ENCODE assay signal across 9 cellular contexts in genomic region chr15:68271854-68272471, GRCh38. TPM values are rescaled to one million over a fixed set of nuclear protein-coding genes. Genes with fewer than 3 reads are reported as not detected.
DNase-seq lines count a peak whose midpoint lies in the region; ATAC-seq and TF ChIP-seq lines count a peak whose summit lies in the region.
"Had no signal": no experiment of that assay in that cellular context is flagged by ENCODE, and none has a peak within 500 bp of the region (broad histone marks: within the 10 kb centered on the region; RNA-seq: fewer than 3 reads in every experiment).

No MANE protein-coding gene starts in this region.

- POLR2A ChIA-PET in HEK293 (lab: Yijun Ruan, JAX), result interaction anchor here (0.9 to 1.0 kb wide), 2 partner anchors 17 to 23 kb away, joined by 3 to 4 read pairs; no protein-coding TSS in a partner anchor
- POLR2A ChIA-PET in activated CD4-positive, alpha-beta memory T cell treated with anti-CD3 and anti-CD28 coated beads for 36 hours (lab: Charles Lee), result no interaction called here

- H3K9me3 ChIP-seq in HEK293 (ENCODE audit: control insufficient read depth, insufficient read depth, low read depth, low read length), result no peaks in the 10 kb centered on the region
- H3K9me3 ChIP-seq in hepatocyte (ENCODE audit: low read depth), result no peaks in the 10 kb centered on the region

- ATAC-seq in GM19397 (IDR thresholded peaks at IDR 0.05; ENCODE audit: unreplicated experiment) (no peak), GM19455 (IDR thresholded peaks at IDR 0.05; ENCODE audit: unreplicated experiment) (no peak)

- H3K4me1 ChIP-seq in HEK293 (ENCODE audit: control insufficient read depth, insufficient read depth, low read length) (peaks cover 11% of the 10 kb centered on the region), hepatocyte (ENCODE audit: insufficient read depth) (peaks cover 20% of the 10 kb centered on the region)

- intact Hi-C loops in activated CD4-positive, alpha-beta memory T cell treated with anti-CD3 and anti-CD28 coated beads for 36 hours (cut with micrococcal nuclease), result no loop called here

- peaks cover 1% of the 10 kb centered on the region for H3K27me3 Mint-ChIP-seq in activated CD4-positive, alpha-beta memory T cell treated with anti-CD3 and anti-CD28 coated beads for 36 hours

- CTCF ChIA-PET in HEK293 (lab: Yijun Ruan, JAX), result interaction anchor here (0.9 to 2.7 kb wide), 2 partner anchors 19 to 34 kb away, joined by 3 to 21 read pairs; no protein-coding TSS in a partner anchor
- CTCF ChIA-PET in activated CD4-positive, alpha-beta memory T cell treated with anti-CD3 and anti-CD28 coated beads for 36 hours (lab: Charles Lee), result interaction anchor here (1.4 kb wide), 1 partner anchor 35 kb away, joined by 3 read pairs; no protein-coding TSS in a partner anchor

- H3K36me3 ChIP-seq in HEK293 (ENCODE audit: control insufficient read depth in 2 of 2, insufficient read depth in 1 of 2, low read length in 2 of 2), result no peaks in the 10 kb centered on the region
- no peaks in the 10 kb centered on the region for H3K36me3 ChIP-seq in hepatocyte (replicated peaks; ENCODE audit: insufficient read depth, low read depth)

- H3K36me3 Mint-ChIP-seq in activated CD4-positive, alpha-beta memory T cell treated with anti-CD3 and anti-CD28 coated beads for 36 hours, result no peaks in the 10 kb centered on the region

- no peak overlapping the region for H3K4me3 Mint-ChIP-seq in activated CD4-positive, alpha-beta memory T cell treated with anti-CD3 and anti-CD28 coated beads for 36 hours

- no peaks in the 10 kb centered on the region for H3K9me3 Mint-ChIP-seq in activated CD4-positive, alpha-beta memory T cell treated with anti-CD3 and anti-CD28 coated beads for 36 hours

- WGBS in hepatocyte (ENCODE audit: low lambda C conversion rate, missing lambda C conversion rate), result 38% methylated on average over 11 of the region's 11 CpGs

- no peaks in the 10 kb centered on the region for H3K9me2 ChIP-seq in hepatocyte (replicated peaks; ENCODE audit: insufficient read depth)

- DNase-seq in amniotic epithelial cell (ENCODE audit: low read depth) (peak; percentile 81), hepatocyte (ENCODE audit: low spot score) (peak; percentile 65), skeletal muscle cell (ENCODE audit: low read depth) (peak; percentile 71)
- DNase-seq in activated CD4-positive, alpha-beta memory T cell treated with anti-CD3 and anti-CD28 coated beads for 36 hours, result no peak
- DNase-seq in stimulated activated CD4-positive, alpha-beta T cell treated with anti-CD3 and anti-CD28 coated beads, Interleukin-1b, Interleukin-23, amount 100 ng/mL, for 48 hours, result no peak
- DNase-seq: erythroblast had no signal

- H3K27me3 ChIP-seq in hepatocyte, result no peaks in the 10 kb centered on the region

- TF ChIP-seq CTCF in HEK293 (tag by site-specific recombination; IDR thresholded peaks at IDR 0.05) (no peak), hepatocyte (IDR thresholded peaks at IDR 0.05; ENCODE audit: poor library complexity) (no peak)

- H3K4me2 ChIP-seq in hepatocyte, result no peak overlapping the region

- peaks cover 3% of the 10 kb centered on the region for H3K79me2 ChIP-seq in hepatocyte

- H4K20me1 ChIP-seq in hepatocyte (ENCODE audit: insufficient read depth, poor library complexity, severe bottlenecking), result no peaks in the 10 kb centered on the region

- H2AFZ ChIP-seq in hepatocyte, result no peak overlapping the region

- H3K4me3 ChIP-seq in HEK293 (ENCODE audit: low read depth, low read length), result peak overlapping the region; percentile 6; the same call in 1 of the 2 replicates
- H3K4me3 ChIP-seq in hepatocyte, result no peak overlapping the region
- H3K4me3 ChIP-seq in skeletal muscle cell (ENCODE audit: low read depth, low read length), result no peak overlapping the region

- H3K27ac ChIP-seq in HEK293 (ENCODE audit: extremely low read depth, low read depth, low read length) (peak overlapping the region; percentile 58), hepatocyte (peak overlapping the region; percentile 73)

- no peak overlapping the region for H3K27ac Mint-ChIP-seq in activated CD4-positive, alpha-beta memory T cell treated with anti-CD3 and anti-CD28 coated beads for 36 hours

- H3K4me1 Mint-ChIP-seq in activated CD4-positive, alpha-beta memory T cell treated with anti-CD3 and anti-CD28 coated beads for 36 hours (ENCODE audit: low read depth), result peaks cover 12% of the 10 kb centered on the region

TF ChIP-seq in HEK293, 187 proteins besides CTCF, POLR2A, EP300 and RAD21 (continues in another document):
- TF ChIP-seq ZNF596 (tag by site-specific recombination; IDR thresholded peaks at IDR 0.05), result no peak
- TF ChIP-seq, protein P1, sequence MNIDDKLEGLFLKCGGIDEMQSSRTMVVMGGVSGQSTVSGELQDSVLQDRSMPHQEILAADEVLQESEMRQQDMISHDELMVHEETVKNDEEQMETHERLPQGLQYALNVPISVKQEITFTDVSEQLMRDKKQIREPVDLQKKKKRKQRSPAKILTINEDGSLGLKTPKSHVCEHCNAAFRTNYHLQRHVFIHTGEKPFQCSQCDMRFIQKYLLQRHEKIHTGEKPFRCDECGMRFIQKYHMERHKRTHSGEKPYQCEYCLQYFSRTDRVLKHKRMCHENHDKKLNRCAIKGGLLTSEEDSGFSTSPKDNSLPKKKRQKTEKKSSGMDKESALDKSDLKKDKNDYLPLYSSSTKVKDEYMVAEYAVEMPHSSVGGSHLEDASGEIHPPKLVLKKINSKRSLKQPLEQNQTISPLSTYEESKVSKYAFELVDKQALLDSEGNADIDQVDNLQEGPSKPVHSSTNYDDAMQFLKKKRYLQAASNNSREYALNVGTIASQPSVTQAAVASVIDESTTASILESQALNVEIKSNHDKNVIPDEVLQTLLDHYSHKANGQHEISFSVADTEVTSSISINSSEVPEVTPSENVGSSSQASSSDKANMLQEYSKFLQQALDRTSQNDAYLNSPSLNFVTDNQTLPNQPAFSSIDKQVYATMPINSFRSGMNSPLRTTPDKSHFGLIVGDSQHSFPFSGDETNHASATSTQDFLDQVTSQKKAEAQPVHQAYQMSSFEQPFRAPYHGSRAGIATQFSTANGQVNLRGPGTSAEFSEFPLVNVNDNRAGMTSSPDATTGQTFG (tag by site-specific recombination; IDR thresholded peaks at IDR 0.05; ENCODE audit: borderline replicate concordance), result no peak
- no peak for TF ChIP-seq ZNF768 (tag by site-specific recombination; IDR thresholded peaks at IDR 0.05)
- no peak for TF ChIP-seq ZSCAN16 (tag by site-specific recombination; IDR thresholded peaks at IDR 0.05)
- TF ChIP-seq ZNF133 (tag by site-specific recombination; IDR thresholded peaks at IDR 0.05), result no peak
- TF ChIP-seq ZNF394 (tag by site-specific recombination; IDR thresholded peaks at IDR 0.05; ENCODE audit: borderline replicate concordance), result peak; percentile 52; the same call in 1 of the 2 replicates
- peak; percentile 99 for TF ChIP-seq EGR2 (tag by site-specific recombination; IDR thresholded peaks at IDR 0.05; ENCODE audit: low read depth)
- TF ChIP-seq KLF1 (tag by site-specific recombination; IDR thresholded peaks at IDR 0.05), result peak; percentile 40; the same call in 1 of the 2 replicates
- TF ChIP-seq ZNF155 (tag by site-specific recombination; IDR thresholded peaks at IDR 0.05), result no peak
- TF ChIP-seq ZNF280D (tag by site-specific recombination; IDR thresholded peaks at IDR 0.05), result no peak
- TF ChIP-seq ZNF473 (tag by site-specific recombination; IDR thresholded peaks at IDR 0.05), result no peak
- TF ChIP-seq ZSCAN23 (tag by site-specific recombination; IDR thresholded peaks at IDR 0.05), result no peak

RNA-seq across cellular contexts. Expression of gene FEM1B, which starts 5.6 kb away (rescaled TPM):
- 54.8 and 62.8 TPM in 2 replicates for total RNA-seq in hepatocyte
- 11.9 and 12.1 TPM in 2 replicates for polyA plus RNA-seq in hepatocyte
- 10 to 100 TPM; 32.6 to 34.2 TPM for total RNA-seq in activated CD4-positive, alpha-beta memory T cell treated with anti-CD3 and anti-CD28 coated beads for 36 hours

RNA-seq across cellular contexts. Expression of gene CLN6, which starts 42.4 kb away (rescaled TPM):
- 18.7 and 19.5 TPM in 2 replicates for total RNA-seq in hepatocyte
- polyA plus RNA-seq in hepatocyte, result 10.7 and 11.0 TPM in 2 replicates
- 10 to 100 TPM; 32.9 to 34.2 TPM for total RNA-seq in activated CD4-positive, alpha-beta memory T cell treated with anti-CD3 and anti-CD28 coated beads for 36 hours

Comparison
In these comparisons a context has a peak if more than half of its experiments do, and no peak if none do; other contexts are left out.
1. DNase-seq: peak in amniotic epithelial cell (single experiment), hepatocyte (single experiment) and skeletal muscle cell (single experiment); none in activated CD4-positive, alpha-beta memory T cell treated with anti-CD3 and anti-CD28 coated beads for 36 hours (single experiment) and stimulated activated CD4-positive, alpha-beta T cell treated with anti-CD3 and anti-CD28 coated beads, Interleukin-1b, Interleukin-23, amount 100 ng/mL, for 48 hours (single experiment).